Comparison of ENCODE assay signal across 2 cellular contexts in genomic region chr1:62765981-62766380, GRCh38.
TF ChIP-seq lines count a peak whose summit lies in the region.

No MANE protein-coding gene starts in this region.

TF ChIP-seq in IMR-90, 13 proteins besides CTCF, POLR2A, EP300 and RAD21:
- TF ChIP-seq RCOR1 (IDR thresholded peaks at IDR 0.05; ENCODE audit: insufficient replicate concordance, low read length) (no peak), SMC3 (IDR thresholded peaks at IDR 0.05; ENCODE audit: low read depth, low read length) (no peak), USF2 (IDR thresholded peaks at IDR 0.05; ENCODE audit: low read depth, low read length) (no peak), BHLHE40 (IDR thresholded peaks at IDR 0.05; ENCODE audit: low read depth, low read length) (no peak), MXI1 (IDR thresholded peaks at IDR 0.05; ENCODE audit: borderline replicate concordance, low read depth, low read length) (no peak), CHD1 (IDR thresholded peaks at IDR 0.05; ENCODE audit: low read depth, low read length) (no peak)

TF ChIP-seq in K562, 482 proteins besides CTCF, POLR2A, EP300 and RAD21:
- TF ChIP-seq ELK1 (CRISPR knock-in tag; IDR thresholded peaks at IDR 0.05): no peak
- TF ChIP-seq, protein P1, sequence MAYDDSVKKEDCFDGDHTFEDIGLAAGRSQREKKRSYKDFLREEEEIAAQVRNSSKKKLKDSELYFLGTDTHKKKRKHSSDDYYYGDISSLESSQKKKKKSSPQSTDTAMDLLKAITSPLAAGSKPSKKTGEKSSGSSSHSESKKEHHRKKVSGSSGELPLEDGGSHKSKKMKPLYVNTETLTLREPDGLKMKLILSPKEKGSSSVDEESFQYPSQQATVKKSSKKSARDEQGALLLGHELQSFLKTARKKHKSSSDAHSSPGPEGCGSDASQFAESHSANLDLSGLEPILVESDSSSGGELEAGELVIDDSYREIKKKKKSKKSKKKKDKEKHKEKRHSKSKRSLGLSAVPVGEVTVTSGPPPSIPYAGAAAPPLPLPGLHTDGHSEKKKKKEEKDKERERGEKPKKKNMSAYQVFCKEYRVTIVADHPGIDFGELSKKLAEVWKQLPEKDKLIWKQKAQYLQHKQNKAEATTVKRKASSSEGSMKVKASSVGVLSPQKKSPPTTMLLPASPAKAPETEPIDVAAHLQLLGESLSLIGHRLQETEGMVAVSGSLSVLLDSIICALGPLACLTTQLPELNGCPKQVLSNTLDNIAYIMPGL (CRISPR knock-in tag; IDR thresholded peaks at IDR 0.05): no peak
- TF ChIP-seq DDX20 (tag; IDR thresholded peaks at IDR 0.05; ENCODE audit: low read depth): no peak
- TF ChIP-seq, protein P2, sequence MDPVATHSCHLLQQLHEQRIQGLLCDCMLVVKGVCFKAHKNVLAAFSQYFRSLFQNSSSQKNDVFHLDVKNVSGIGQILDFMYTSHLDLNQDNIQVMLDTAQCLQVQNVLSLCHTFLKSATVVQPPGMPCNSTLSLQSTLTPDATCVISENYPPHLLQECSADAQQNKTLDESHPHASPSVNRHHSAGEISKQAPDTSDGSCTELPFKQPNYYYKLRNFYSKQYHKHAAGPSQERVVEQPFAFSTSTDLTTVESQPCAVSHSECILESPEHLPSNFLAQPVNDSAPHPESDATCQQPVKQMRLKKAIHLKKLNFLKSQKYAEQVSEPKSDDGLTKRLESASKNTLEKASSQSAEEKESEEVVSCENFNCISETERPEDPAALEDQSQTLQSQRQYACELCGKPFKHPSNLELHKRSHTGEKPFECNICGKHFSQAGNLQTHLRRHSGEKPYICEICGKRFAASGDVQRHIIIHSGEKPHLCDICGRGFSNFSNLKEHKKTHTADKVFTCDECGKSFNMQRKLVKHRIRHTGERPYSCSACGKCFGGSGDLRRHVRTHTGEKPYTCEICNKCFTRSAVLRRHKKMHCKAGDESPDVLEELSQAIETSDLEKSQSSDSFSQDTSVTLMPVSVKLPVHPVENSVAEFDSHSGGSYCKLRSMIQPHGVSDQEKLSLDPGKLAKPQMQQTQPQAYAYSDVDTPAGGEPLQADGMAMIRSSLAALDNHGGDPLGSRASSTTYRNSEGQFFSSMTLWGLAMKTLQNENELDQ (CRISPR knock-in tag; IDR thresholded peaks at IDR 0.05; ENCODE audit: borderline replicate concordance): no peak
- no peak for TF ChIP-seq MAZ (CRISPR knock-in tag; conservative IDR thresholded peaks at IDR 0.05 in 1 of 2, IDR thresholded peaks at IDR 0.05 in 1 of 2)
- TF ChIP-seq RUNX1 (IDR thresholded peaks at IDR 0.05; ENCODE audit: low read depth): no peak
- TF ChIP-seq U2AF1 (optimal IDR thresholded peaks at IDR 0.05; ENCODE audit: low read depth, low read length): no peak
- no peak for TF ChIP-seq BCL6 (CRISPR knock-in tag; IDR thresholded peaks at IDR 0.05)
- no peak for TF ChIP-seq BRF2 (IDR thresholded peaks at IDR 0.05; ENCODE audit: borderline replicate concordance, insufficient read depth, insufficient read length)
- TF ChIP-seq ZKSCAN1 (IDR thresholded peaks at IDR 0.05; ENCODE audit: low read depth, low read length): no peak
- no peak for TF ChIP-seq ZNF282 (CRISPR knock-in tag; IDR thresholded peaks at IDR 0.05)
- TF ChIP-seq C11orf30 (IDR thresholded peaks at IDR 0.05; ENCODE audit: low read depth): no peak
- TF ChIP-seq ZNF311 (CRISPR knock-in tag; IDR thresholded peaks at IDR 0.05): no peak
- no peak for TF ChIP-seq MTA1 (IDR thresholded peaks at IDR 0.05; ENCODE audit: borderline replicate concordance)
- no peak for TF ChIP-seq MCM7 (IDR thresholded peaks at IDR 0.05)
- TF ChIP-seq PATZ1 (CRISPR knock-in tag; IDR thresholded peaks at IDR 0.05; ENCODE audit: borderline replicate concordance): no peak
- TF ChIP-seq HBP1 (CRISPR knock-in tag; IDR thresholded peaks at IDR 0.05): no peak
- TF ChIP-seq NFRKB (IDR thresholded peaks at IDR 0.05; ENCODE audit: low read depth): no peak
- TF ChIP-seq TCF15 (CRISPR knock-in tag; IDR thresholded peaks at IDR 0.05): no peak
- no peak for TF ChIP-seq TBL1XR1 (IDR thresholded peaks at IDR 0.05; ENCODE audit: low read length in 2 of 2)
